8 cellular contexts compared by ENCODE assay signal in genomic region chr22:19909350-19910179, GRCh38. TPM values are rescaled to one million over a fixed set of nuclear protein-coding genes. Genes with fewer than 3 reads are reported as not detected.
DNase-seq lines count a peak whose midpoint lies in the region; ATAC-seq lines count a peak whose summit lies in the region.

No MANE protein-coding gene starts in this region.

- peak; percentile 73 to 77 (median 76) for DNase-seq in CD4-positive, alpha-beta memory T cell
- peak in 64 of 76 experiments; percentile 9 to 82 (median 61) for DNase-seq in HUDEP-2 (lab: John Stamatoyannopoulos, UW; ENCODE audit: unreplicated experiment in 76 of 76)
- peak; percentile 38 for DNase-seq in OCI-M2 (lab: John Stamatoyannopoulos, UW; ENCODE audit: unreplicated experiment)
- DNase-seq in activated T-cell treated with anti-CD3 and anti-CD28 coated beads for 1 hour (ENCODE audit: low read depth), result peak; percentile 81
- DNase-seq in naive thymus-derived CD4-positive, alpha-beta T cell, result peak; percentile 61 to 82 (median 76)
- peak; percentile 65 to 66 for DNase-seq in stimulated activated CD8-positive, alpha-beta memory T cell treated with anti-CD3 and anti-CD28 coated beads, Interleukin-7, amount 100 ng/mL, for 4 hours (ENCODE audit: low read depth in 2 of 2)

- no peak overlapping the region for H3K4me3 ChIP-seq in CD4-positive, alpha-beta memory T cell (ENCODE audit: low read length in 2 of 2)
- H3K4me3 ChIP-seq in naive thymus-derived CD4-positive, alpha-beta T cell (ENCODE audit: low read length), result no peak overlapping the region

- H3K36me3 Mint-ChIP-seq in CD4-positive, alpha-beta memory T cell, result peaks cover 30 to 34% of the 10 kb centered on the region in 2 donors
- peaks cover 10 to 33% (median 20%) of the 10 kb centered on the region in 5 donors for H3K36me3 Mint-ChIP-seq in naive thymus-derived CD4-positive, alpha-beta T cell

- peaks cover 0 to 6% (median 0%) of the 10 kb centered on the region in 8 donors for H3K9me3 Mint-ChIP-seq in CD4-positive, alpha-beta memory T cell
- peaks cover 0 to 7% (median 0%) of the 10 kb centered on the region in 11 donors for H3K9me3 Mint-ChIP-seq in naive thymus-derived CD4-positive, alpha-beta T cell

- H3K27ac Mint-ChIP-seq in CD4-positive, alpha-beta memory T cell, result peak overlapping the region in 6 of 7 donors; percentile 22 to 92 (median 71)
- peak overlapping the region in 7 of 9 donors; percentile 41 to 85 (median 78) for H3K27ac Mint-ChIP-seq in naive thymus-derived CD4-positive, alpha-beta T cell

- no peaks in the 10 kb centered on the region for H3K27me3 ChIP-seq in CD4-positive, alpha-beta memory T cell (ENCODE audit: insufficient read depth, low read length)
- H3K27me3 ChIP-seq in naive thymus-derived CD4-positive, alpha-beta T cell (ENCODE audit: control insufficient read depth in 2 of 2, insufficient read depth in 2 of 2, low read length in 2 of 2), result no peaks in the 10 kb centered on the region

- no peaks in the 10 kb centered on the region for H3K27me3 Mint-ChIP-seq in CD4-positive, alpha-beta memory T cell
- no peaks in the 10 kb centered on the region for H3K27me3 Mint-ChIP-seq in naive thymus-derived CD4-positive, alpha-beta T cell

- H3K4me1 Mint-ChIP-seq in CD4-positive, alpha-beta memory T cell, result peaks cover 2 to 6% (median 5%) of the 10 kb centered on the region in 4 donors
- H3K4me1 Mint-ChIP-seq in naive thymus-derived CD4-positive, alpha-beta T cell, result peaks cover 2 to 17% (median 13%) of the 10 kb centered on the region in 7 donors

- peaks cover 7% of the 10 kb centered on the region for H3K4me1 ChIP-seq in CD4-positive, alpha-beta memory T cell (ENCODE audit: insufficient read depth, low read length)
- H3K4me1 ChIP-seq in naive thymus-derived CD4-positive, alpha-beta T cell (ENCODE audit: control insufficient read depth in 2 of 2, insufficient read depth in 2 of 2, low read length in 2 of 2), result peaks cover 0 to 8% of the 10 kb centered on the region in 2 donors

- intact Hi-C loops in CD4-positive, alpha-beta memory T cell (cut with micrococcal nuclease), result loop anchor here (1.0 to 2.0 kb wide), 4 partner anchors 17 to 179 kb away; no protein-coding TSS in a partner anchor
- intact Hi-C loops in naive thymus-derived CD4-positive, alpha-beta T cell (cut with micrococcal nuclease), result loop anchor here (1.0 kb wide), 5 partner anchors 18 to 179 kb away; no protein-coding TSS in a partner anchor

- no peaks in the 10 kb centered on the region for H3K9me3 ChIP-seq in CD4-positive, alpha-beta memory T cell (ENCODE audit: control insufficient read depth in 1 of 2, low read length in 2 of 2)
- H3K9me3 ChIP-seq in naive thymus-derived CD4-positive, alpha-beta T cell (ENCODE audit: control insufficient read depth in 2 of 3, low read length in 3 of 3), result no peaks in the 10 kb centered on the region

- H3K36me3 ChIP-seq in CD4-positive, alpha-beta memory T cell (ENCODE audit: insufficient read depth, low read length), result peaks cover 14% of the 10 kb centered on the region
- peaks cover 0 to 36% (median 0%) of the 10 kb centered on the region in 3 experiments for H3K36me3 ChIP-seq in naive thymus-derived CD4-positive, alpha-beta T cell (ENCODE audit: control insufficient read depth in 2 of 3, insufficient read depth in 3 of 3, low read length in 3 of 3)

- no peak overlapping the region for H3K27ac ChIP-seq in CD4-positive, alpha-beta memory T cell (ENCODE audit: low read depth, low read length)
- no peak overlapping the region for H3K27ac ChIP-seq in naive thymus-derived CD4-positive, alpha-beta T cell (ENCODE audit: low read depth, low read length)

- H3K4me3 Mint-ChIP-seq in CD4-positive, alpha-beta memory T cell, result peak overlapping the region in 2 of 8 donors; percentile 13 to 53
- peak overlapping the region in 2 of 10 donors; percentile 10 to 61 for H3K4me3 Mint-ChIP-seq in naive thymus-derived CD4-positive, alpha-beta T cell

- ATAC-seq in esophagus mucosa, result peak; percentile 79
- peak; percentile 94 for ATAC-seq in naive thymus-derived CD4-positive, alpha-beta T cell
- no peak for ATAC-seq in GM18909 (IDR thresholded peaks at IDR 0.05; ENCODE audit: poor library complexity, unreplicated experiment)

- CTCF ChIA-PET in CD4-positive, alpha-beta memory T cell (lab: Charles Lee; ENCODE audit: partially characterized antibody), result interaction anchor here (0.6 to 5.9 kb wide), 16 partner anchors 9 to 198 kb away, joined by 3 to 100 read pairs (median 5); no protein-coding TSS in a partner anchor
- CTCF ChIA-PET in naive thymus-derived CD4-positive, alpha-beta T cell (lab: Charles Lee), result interaction anchor here (0.6 to 5.5 kb wide), 15 partner anchors 13 to 179 kb away, joined by 3 to 77 read pairs (median 4); no protein-coding TSS in a partner anchor

- POLR2A ChIA-PET in CD4-positive, alpha-beta memory T cell (lab: Charles Lee; ENCODE audit: partially characterized antibody), result interaction anchor here (0.7 to 1.4 kb wide), 5 partner anchors 13 to 179 kb away, joined by 3 to 8 read pairs (median 6); no protein-coding TSS in a partner anchor
- POLR2A ChIA-PET in naive thymus-derived CD4-positive, alpha-beta T cell (lab: Charles Lee), result interaction anchor here (1.0 to 2.1 kb wide), 3 partner anchors 17 to 179 kb away, joined by 3 to 8 read pairs (median 5); no protein-coding TSS in a partner anchor

RNA-seq across cellular contexts. Expression of gene COMT, which starts 32.0 kb away (rescaled TPM):
- 10 to 100 TPM; 36.8 to 39.2 TPM for total RNA-seq in CD4-positive, alpha-beta memory T cell
- 10 to 100 TPM; 93.1 to 93.9 TPM for polyA plus RNA-seq in CD4-positive, alpha-beta memory T cell
- total RNA-seq in esophagus mucosa, result 146 TPM
- 10 to 100 TPM; 30.0 to 80.7 (median 36.7) TPM for total RNA-seq in naive thymus-derived CD4-positive, alpha-beta T cell
- 100 to 1,000 TPM in 1 of 2 donors, 10 to 100 TPM in 1; 85.0 to 105 TPM for polyA plus RNA-seq in naive thymus-derived CD4-positive, alpha-beta T cell

RNA-seq across cellular contexts. Expression of gene TXNRD2, which starts 32.1 kb away (rescaled TPM):
- total RNA-seq in CD4-positive, alpha-beta memory T cell, result 10 to 100 TPM; 34.2 to 35.9 TPM
- polyA plus RNA-seq in CD4-positive, alpha-beta memory T cell, result 10 to 100 TPM in 1 of 2 donors, 1 to 10 TPM in 1; 8.5 to 11.2 TPM
- 11.7 TPM for total RNA-seq in esophagus mucosa
- total RNA-seq in naive thymus-derived CD4-positive, alpha-beta T cell, result 10 to 100 TPM; 24.7 to 39.0 (median 36.7) TPM
- 10 to 100 TPM; 14.0 to 15.2 TPM for polyA plus RNA-seq in naive thymus-derived CD4-positive, alpha-beta T cell

RNA-seq across cellular contexts. Expression of gene GNB1L, which starts 54.9 kb away (rescaled TPM):
- 1 to 10 TPM; 7.9 to 8.7 TPM for total RNA-seq in CD4-positive, alpha-beta memory T cell
- 10 to 100 TPM; 12.7 to 14.6 TPM for polyA plus RNA-seq in CD4-positive, alpha-beta memory T cell
- 3.9 TPM for total RNA-seq in esophagus mucosa
- total RNA-seq in naive thymus-derived CD4-positive, alpha-beta T cell, result 10 to 100 TPM in 2 of 5 experiments, 1 to 10 TPM in 3; 4.2 to 14.1 (median 9.5) TPM
- polyA plus RNA-seq in naive thymus-derived CD4-positive, alpha-beta T cell, result 10 to 100 TPM; 12.1 to 20.8 TPM

RNA-seq across cellular contexts. Expression of gene RTL10, which starts 54.9 kb away (rescaled TPM):
- total RNA-seq in CD4-positive, alpha-beta memory T cell, result 10 to 100 TPM; 26.9 to 27.6 TPM
- polyA plus RNA-seq in CD4-positive, alpha-beta memory T cell, result 10 to 100 TPM in 1 of 2 donors, 1 to 10 TPM in 1; 4.3 to 13.0 TPM
- 14.0 TPM for total RNA-seq in esophagus mucosa
- total RNA-seq in naive thymus-derived CD4-positive, alpha-beta T cell, result 10 to 100 TPM; 18.2 to 36.8 (median 24.9) TPM
- 10 to 100 TPM; 14.9 to 15.1 TPM for polyA plus RNA-seq in naive thymus-derived CD4-positive, alpha-beta T cell
